8 cellular contexts compared by ENCODE assay signal in the genomic region with DNA sequence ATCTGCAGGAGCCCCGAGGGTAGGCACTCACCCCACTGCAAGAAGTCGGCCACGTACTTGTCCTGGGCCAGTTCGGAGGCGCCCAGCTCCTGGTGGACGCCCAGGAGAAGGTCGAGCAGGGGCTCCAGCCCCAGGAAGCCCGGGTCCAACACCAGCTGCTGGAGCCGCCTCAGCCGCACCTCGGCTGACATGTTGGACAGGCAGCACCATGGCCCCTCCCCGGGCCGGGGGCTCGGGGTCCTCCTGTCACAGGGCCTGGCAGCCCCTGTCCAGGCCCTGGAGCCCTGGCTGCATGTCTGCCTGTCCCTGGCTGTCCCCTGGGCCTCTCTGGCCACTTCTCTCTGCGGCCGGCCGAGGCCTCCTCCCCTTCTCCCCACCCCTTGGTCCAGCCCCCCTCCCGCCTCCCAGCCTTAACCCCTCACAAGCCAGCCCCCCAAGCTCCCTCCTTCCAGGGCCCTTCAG. TPM values are rescaled to one million over a fixed set of nuclear protein-coding genes. Genes with fewer than 3 reads are reported as not detected.
DNase-seq lines count a peak whose midpoint lies in the region; ATAC-seq and TF ChIP-seq lines count a peak whose summit lies in the region.

A gene with protein sequence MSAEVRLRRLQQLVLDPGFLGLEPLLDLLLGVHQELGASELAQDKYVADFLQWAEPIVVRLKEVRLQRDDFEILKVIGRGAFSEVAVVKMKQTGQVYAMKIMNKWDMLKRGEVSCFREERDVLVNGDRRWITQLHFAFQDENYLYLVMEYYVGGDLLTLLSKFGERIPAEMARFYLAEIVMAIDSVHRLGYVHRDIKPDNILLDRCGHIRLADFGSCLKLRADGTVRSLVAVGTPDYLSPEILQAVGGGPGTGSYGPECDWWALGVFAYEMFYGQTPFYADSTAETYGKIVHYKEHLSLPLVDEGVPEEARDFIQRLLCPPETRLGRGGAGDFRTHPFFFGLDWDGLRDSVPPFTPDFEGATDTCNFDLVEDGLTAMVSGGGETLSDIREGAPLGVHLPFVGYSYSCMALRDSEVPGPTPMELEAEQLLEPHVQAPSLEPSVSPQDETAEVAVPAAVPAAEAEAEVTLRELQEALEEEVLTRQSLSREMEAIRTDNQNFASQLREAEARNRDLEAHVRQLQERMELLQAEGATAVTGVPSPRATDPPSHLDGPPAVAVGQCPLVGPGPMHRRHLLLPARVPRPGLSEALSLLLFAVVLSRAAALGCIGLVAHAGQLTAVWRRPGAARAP (minus strand): TSS at position 329 of the 462 bp plus-strand sequence. CDS start 138 bp downstream, at position 191.

- no peaks in the 10 kb centered on the region for H3K9me3 Mint-ChIP-seq in activated CD8-positive, alpha-beta memory T cell treated with anti-CD3 and anti-CD28 coated beads, Interleukin-2, amount 10 ng/mL, durations not matched to agents 7 days and 5 days (ENCODE audit: low read depth)

- DNase-seq in activated CD8-positive, alpha-beta memory T cell treated with anti-CD3 and anti-CD28 coated beads, Interleukin-2, amount 10 ng/mL, durations not matched to agents 7 days and 5 days: no peak
- no peak for DNase-seq in activated CD8-positive, alpha-beta memory T cell treated with anti-CD3 and anti-CD28 coated beads, Interleukin-2, amount 50 U/mL, for 48 hours
- DNase-seq in mucosa of descending colon: no peak
- DNase-seq in upper lobe of right lung: no peak
- DNase-seq in NCI-H2081 (lab: John Stamatoyannopoulos, UW): no peak
- DNase-seq in NCI-H82 (lab: John Stamatoyannopoulos, UW): no peak

- peaks cover 10% of the 10 kb centered on the region for H3K27me3 Mint-ChIP-seq in activated CD8-positive, alpha-beta memory T cell treated with anti-CD3 and anti-CD28 coated beads, Interleukin-2, amount 10 ng/mL, durations not matched to agents 7 days and 5 days

- no peak within 1 kb of the TSS for H3K27ac Mint-ChIP-seq in activated CD8-positive, alpha-beta memory T cell treated with anti-CD3 and anti-CD28 coated beads, Interleukin-2, amount 10 ng/mL, durations not matched to agents 7 days and 5 days

- H3K4me1 ChIP-seq in mucosa of descending colon (ENCODE audit: low read depth): peaks cover 18% of the 10 kb centered on the region
- H3K4me1 ChIP-seq in upper lobe of right lung: peaks cover 22% of the 10 kb centered on the region

- peaks cover 10% of the 10 kb centered on the region for H3K36me3 Mint-ChIP-seq in activated CD8-positive, alpha-beta memory T cell treated with anti-CD3 and anti-CD28 coated beads, Interleukin-2, amount 10 ng/mL, durations not matched to agents 7 days and 5 days

- no peak within 1 kb of the TSS for H3K4me3 Mint-ChIP-seq in activated CD8-positive, alpha-beta memory T cell treated with anti-CD3 and anti-CD28 coated beads, Interleukin-2, amount 10 ng/mL, durations not matched to agents 7 days and 5 days

- H3K36me3 ChIP-seq in mucosa of descending colon (ENCODE audit: low read depth): peaks cover 3% of the 10 kb centered on the region
- H3K36me3 ChIP-seq in upper lobe of right lung: peaks cover 16% of the 10 kb centered on the region

- CTCF ChIA-PET in activated CD8-positive, alpha-beta memory T cell treated with anti-CD3 and anti-CD28 coated beads, Interleukin-2, amount 10 ng/mL, durations not matched to agents 7 days and 5 days (lab: Charles Lee): interaction anchor here (0.7 to 8.5 kb wide), 7 partner anchors 9 to 224 kb away, joined by 3 to 94 read pairs (median 3); a partner anchor contains a TSS

- TF ChIP-seq CTCF in mucosa of descending colon (IDR thresholded peaks at IDR 0.05): no peak
- TF ChIP-seq CTCF in upper lobe of right lung (IDR thresholded peaks at IDR 0.05): no peak

- no peaks in the 10 kb centered on the region for H3K27me3 ChIP-seq in upper lobe of right lung

- H3K4me1 Mint-ChIP-seq in activated CD8-positive, alpha-beta memory T cell treated with anti-CD3 and anti-CD28 coated beads, Interleukin-2, amount 10 ng/mL, durations not matched to agents 7 days and 5 days: peaks cover 13% of the 10 kb centered on the region

- intact Hi-C loops in mucosa of descending colon (cut with DNase I, micrococcal nuclease): no loop called here
- intact Hi-C loops in upper lobe of right lung (cut with DNase I): no loop called here

- H3K9me3 ChIP-seq in mucosa of descending colon (no peaks in the 10 kb centered on the region), upper lobe of right lung (no peaks in the 10 kb centered on the region)

- no peak for ATAC-seq in activated CD8-positive, alpha-beta memory T cell treated with anti-CD3 and anti-CD28 coated beads, Interleukin-2, amount 10 ng/mL, durations not matched to agents 7 days and 5 days
- ATAC-seq in mucosa of descending colon (no peak), upper lobe of right lung (no peak), GM21619 (IDR thresholded peaks at IDR 0.05; ENCODE audit: unreplicated experiment) (no peak)

- H3K27ac ChIP-seq in cingulate gyrus (ENCODE audit: low read depth, low read length) (peak within 1 kb of the TSS; percentile 69), upper lobe of right lung (peak within 1 kb of the TSS; percentile 73)

- no peak within 1 kb of the TSS for H3K4me3 ChIP-seq in mucosa of descending colon
- H3K4me3 ChIP-seq in upper lobe of right lung: peak within 1 kb of the TSS; percentile 56

RNA-seq across cellular contexts. Expression of the gene that starts here (rescaled TPM):
- 10 to 100 TPM; 26.7 to 31.0 TPM for total RNA-seq in activated CD8-positive, alpha-beta memory T cell treated with anti-CD3 and anti-CD28 coated beads, Interleukin-2, amount 10 ng/mL, durations not matched to agents 7 days and 5 days
- total RNA-seq in mucosa of descending colon (100 to 1,000 TPM in 1 of 3 donors, 10 to 100 TPM in 2; 23.9 to 123 (median 33.9) TPM), upper lobe of right lung (50.1 TPM)
